4 cellular contexts compared by ENCODE assay signal in genomic region chr12:42906801-42907200, GRCh38.
DNase-seq lines count a peak whose midpoint lies in the region; ATAC-seq, FAIRE-seq and TF ChIP-seq lines count a peak whose summit lies in the region.
"Not testable (repeated sequence)": the region's sequence is repeated elsewhere in the genome, so short reads cannot be mapped to it uniquely, and the experiment has no call there.

No MANE protein-coding gene starts in this region.

- POLR2A ChIA-PET in HEK293 (lab: Yijun Ruan, JAX); K562 (lab: Yijun Ruan, JAX): not testable (repeated sequence)

- H2AFZ ChIP-seq in K562 (ENCODE audit: low read depth, low read length) = not testable (repeated sequence)

- not testable (repeated sequence) for H3K27ac ChIP-seq in HEK293 (ENCODE audit: extremely low read depth, low read depth, low read length); K562 (ENCODE audit: extremely low read depth, low read depth, low read length); endodermal cell (ENCODE audit: low read depth, low read length)

- not testable (repeated sequence) for BruUV-seq in K562 (replicated peaks; lab: Mats Ljungman, UMichigan)

- not testable (repeated sequence) for TF ChIP-seq POLR2A in K562 (conservative IDR thresholded peaks at IDR 0.05)

- not testable (repeated sequence) for H3K4me1 Mint-ChIP-seq in endodermal cell

- not testable (repeated sequence) for H3K4me3 ChIP-seq in HEK293 (ENCODE audit: low read depth, low read length); K562
- H3K4me3 ChIP-seq in endodermal cell (ENCODE audit: low read length) = peak overlapping the region; percentile 40

- H3K79me2 ChIP-seq in K562 (ENCODE audit: control insufficient read depth, insufficient read depth, low read length) = not testable (repeated sequence)

- not testable (repeated sequence) for H3K27me3 ChIP-seq in K562 (ENCODE audit: control insufficient read depth in 2 of 2, insufficient read depth in 2 of 2, low read length in 2 of 2); endodermal cell (ENCODE audit: control insufficient read depth, insufficient read depth, low read length, poor library complexity, severe bottlenecking)

- not testable (repeated sequence) for ATAC-seq in K562

- not testable (repeated sequence) for FAIRE-seq in K562 (lab: Jason Lieb, UNC)

- not testable (repeated sequence) for DNase-seq in K562 (ENCODE audit: extremely low read depth in 1 of 4, low spot score in 3 of 4); endodermal cell
- peak; percentile 59 for DNase-seq in myocyte (ENCODE audit: low read depth)

- intact Hi-C loops in K562 (cut with micrococcal nuclease) = not testable (repeated sequence)

- TF ChIP-seq CTCF in HEK293 (tag by site-specific recombination; IDR thresholded peaks at IDR 0.05); K562 (IDR thresholded peaks at IDR 0.05 in 2 of 3, conservative IDR thresholded peaks at IDR 0.05 in 1 of 3; ENCODE audit: insufficient read depth in 2 of 3, low read depth in 1 of 3, low read length in 3 of 3); endodermal cell (conservative IDR thresholded peaks at IDR 0.05): not testable (repeated sequence)

- TF ChIP-seq EP300 in K562 (IDR thresholded peaks at IDR 0.05; ENCODE audit: low read length) = not testable (repeated sequence)

- in situ Hi-C loops in K562 (cut with MboI) = not testable (repeated sequence)

- H3K9me1 ChIP-seq in K562 (ENCODE audit: control insufficient read depth, insufficient read depth, low read length) = not testable (repeated sequence)

- H3K9me3 Mint-ChIP-seq in endodermal cell = peaks cover 20% of the 10 kb centered on the region

- not testable (repeated sequence) for H3K36me3 ChIP-seq in HEK293 (ENCODE audit: control insufficient read depth in 2 of 2, insufficient read depth in 1 of 2, low read length in 2 of 2); K562 (ENCODE audit: control insufficient read depth, insufficient read depth, low read length); endodermal cell (ENCODE audit: control insufficient read depth, insufficient read depth, low read length)

- not testable (repeated sequence) for H3K27ac Mint-ChIP-seq in endodermal cell

- H3K36me3 Mint-ChIP-seq in endodermal cell (ENCODE audit: low read depth) = not testable (repeated sequence)

- CTCF ChIA-PET in HEK293 (lab: Yijun Ruan, JAX); K562 (lab: Yijun Ruan, JAX; ENCODE audit: low intra/inter-chr PET ratio): not testable (repeated sequence)

- H3K9me3 ChIP-seq in HEK293 (ENCODE audit: control insufficient read depth, insufficient read depth, low read depth, low read length); K562 (replicated peaks; ENCODE audit: control insufficient read depth, insufficient read depth, low read depth, low read length): not testable (repeated sequence)
- H3K9me3 ChIP-seq in endodermal cell (ENCODE audit: control insufficient read depth, low read length) = peaks cover 28% of the 10 kb centered on the region

- H3K4me1 ChIP-seq in HEK293 (ENCODE audit: control insufficient read depth, insufficient read depth, low read length); K562 (replicated peaks in 1 of 2; ENCODE audit: control insufficient read depth in 2 of 2, insufficient read depth in 2 of 2, low read length in 2 of 2); endodermal cell (ENCODE audit: control insufficient read depth, insufficient read depth, low read length): not testable (repeated sequence)

- WGBS in K562 (ENCODE audit: insufficient coverage, low coverage, missing lambda C conversion rate) = 5% methylated on average over 2 of the region's 2 CpGs
- WGBS in endodermal cell (ENCODE audit: insufficient coverage in 1 of 2, insufficient read length in 1 of 2), 2 experiments = 94 to 98% methylated on average over 2 of the region's 2 CpGs

- H3K27me3 Mint-ChIP-seq in endodermal cell (ENCODE audit: insufficient read depth) = not testable (repeated sequence)

- not testable (repeated sequence) for H3K4me3 Mint-ChIP-seq in endodermal cell

- not testable (repeated sequence) for TF ChIP-seq RAD21 in K562 (CRISPR knock-in tag; conservative IDR thresholded peaks at IDR 0.05 in 1 of 2, IDR thresholded peaks at IDR 0.05 in 1 of 2)

- H3K4me2 ChIP-seq in K562 (ENCODE audit: insufficient read depth, low read length) = not testable (repeated sequence)

- not testable (repeated sequence) for H3K9ac ChIP-seq in K562 (ENCODE audit: insufficient read depth in 1 of 2, low read depth in 2 of 2, low read length in 2 of 2); endodermal cell (ENCODE audit: extremely low read depth, low read length, poor library complexity, severe bottlenecking)

- not testable (repeated sequence) for H4K20me1 ChIP-seq in K562 (replicated peaks; ENCODE audit: control insufficient read depth, insufficient read depth, low read length)

TF ChIP-seq in HEK293, 187 proteins besides CTCF, POLR2A, EP300 and RAD21:
- peak; percentile 26 for TF ChIP-seq SETDB1 (IDR thresholded peaks at IDR 0.05; ENCODE audit: insufficient read length, low read length)

TF ChIP-seq in K562, 482 proteins besides CTCF, POLR2A, EP300 and RAD21:
- peak; percentile 97 for TF ChIP-seq ZNF431 (CRISPR knock-in tag; IDR thresholded peaks at IDR 0.05)
